Comparison of ENCODE assay signal across 28 cellular contexts in the genomic region with DNA sequence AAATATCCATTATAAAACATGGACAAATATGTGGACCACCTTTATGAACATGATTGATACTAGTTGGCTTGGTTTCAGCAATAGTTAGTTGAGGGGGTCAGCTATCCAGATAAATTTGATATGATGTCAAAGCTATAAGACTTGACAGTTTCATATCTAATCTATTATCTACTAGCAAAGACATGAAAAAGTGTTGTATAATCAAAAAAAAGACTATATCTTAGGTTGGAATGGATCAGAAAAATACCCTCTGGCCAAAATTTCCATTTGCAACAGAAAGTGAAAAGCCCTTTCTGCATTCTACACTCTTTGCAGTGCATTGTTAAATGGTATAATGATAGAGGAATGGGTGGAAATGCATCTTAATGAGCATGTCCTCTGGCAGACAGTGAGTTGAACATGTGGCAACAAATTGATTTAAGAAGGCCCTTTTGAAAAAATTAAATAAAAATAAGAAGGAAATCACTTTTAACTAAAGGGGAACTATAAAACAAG.
"Had no signal": no experiment of that assay in that cellular context is flagged by ENCODE, and none has a peak within 500 bp of the region (broad histone marks: within the 10 kb centered on the region; RNA-seq: fewer than 3 reads in every experiment).

No MANE protein-coding gene starts in this region.

- H3K9me3 ChIP-seq: colonic mucosa, esophagus squamous epithelium, gastroesophageal sphincter, heart right ventricle had no signal

- H3K36me3 ChIP-seq: brain microvascular endothelial cell, colonic mucosa, esophagus squamous epithelium, gastroesophageal sphincter, heart right ventricle had no signal

- DNase-seq: activated CD4-positive, alpha-beta T cell treated with anti-CD3 and anti-CD28 coated beads for 1 hour; activated CD4-positive, alpha-beta T cell treated with anti-CD3 and anti-CD28 coated beads for 48 hours; activated CD4-positive, alpha-beta T cell treated with anti-CD3 and anti-CD28 coated beads, Interleukin-2, amount 50 U/mL, for 1 hour; activated CD4-positive, alpha-beta T cell treated with anti-CD3 and anti-CD28 coated beads, Interleukin-2, amount 50 U/mL, for 48 hours; activated CD8-positive, alpha-beta memory T cell treated with anti-CD3 and anti-CD28 coated beads for 24 hours; activated CD8-positive, alpha-beta T cell treated with anti-CD3 and anti-CD28 coated beads for 36 hours; activated effector memory CD4-positive, alpha-beta T cell treated with Interleukin-2 at 50 U/mL for 16 hours; activated gamma-delta T cell treated with Interleukin-2 at 50 U/mL for 16 hours; activated naive CD4-positive, alpha-beta T cell treated with anti-CD3 and anti-CD28 coated beads, Interleukin-2, amount 50 U/mL, for 16 hours; activated naive CD4-positive, alpha-beta T cell treated with Interleukin-2 at 50 U/mL for 16 hours; activated T-cell treated with anti-CD3 and anti-CD28 coated beads, Interleukin-2, amount 50 U/mL, for 4 hours; amniotic stem cell; anterior cingulate cortex; brain microvascular endothelial cell; caudate nucleus; cerebellar nuclear complex; colonic mucosa; effector CD8-positive, alpha-beta T cell; esophagus squamous epithelium; foreskin melanocyte; heart right ventricle; hippocampal formation; T-helper 2 cell had no signal

- H3K27ac ChIP-seq: brain microvascular endothelial cell, colonic mucosa, epithelial cell of prostate, esophagus squamous epithelium, gastroesophageal sphincter, heart right ventricle, VCaP had no signal

- H3K4me1 ChIP-seq: colonic mucosa, esophagus squamous epithelium, gastroesophageal sphincter, heart right ventricle had no signal

- ATAC-seq: activated CD8-positive, alpha-beta T cell treated with anti-CD3 and anti-CD28 coated beads for 36 hours; activated T-cell treated with anti-CD3 and anti-CD28 coated beads, Interleukin-2, amount 50 U/mL, for 4 hours; activated T-helper 17 cell treated with anti-CD3 and anti-CD28 coated beads, Interleukin-2, amount 50 U/mL, for 72 hours; gastroesophageal sphincter; heart right ventricle; WTC11 had no signal

- H3K4me3 ChIP-seq: colonic mucosa, esophagus squamous epithelium, gastroesophageal sphincter, heart right ventricle had no signal
